9 cellular contexts compared by ENCODE assay signal in genomic region chr1:111199881-111200801, GRCh38. TPM values are rescaled to one million over a fixed set of nuclear protein-coding genes. Genes with fewer than 3 reads are reported as not detected.
DNase-seq lines count a peak whose midpoint lies in the region; ATAC-seq, FAIRE-seq and TF ChIP-seq lines count a peak whose summit lies in the region.
"Had no signal": no experiment of that assay in that cellular context is flagged by ENCODE, and none has a peak within 500 bp of the region (broad histone marks: within the 10 kb centered on the region; RNA-seq: fewer than 3 reads in every experiment).

Gene DENND2D, minus strand, starts transcription at chr1:111200646. Its CDS starts 187 bp downstream, at chr1:111200459.

- DNase-seq in NK-92 treated with Interleukin-12 subunit alpha and Interleukin-12 subunit beta, amount 100 ng/mL, for 24 hours (lab: John Stamatoyannopoulos, UW), result peak; percentile 66
- DNase-seq in NK-92 (lab: John Stamatoyannopoulos, UW; ENCODE audit: unreplicated experiment), result no peak
- peak; percentile 57 to 84 for DNase-seq in activated naive CD4-positive, alpha-beta T cell treated with anti-CD3 and anti-CD28 coated beads, Interleukin-2, amount 50 U/mL, for 72 hours (ENCODE audit: low spot score in 2 of 2)
- DNase-seq in memory B cell (ENCODE audit: low spot score in 2 of 2), result no peak
- DNase-seq in OCI-M2 (lab: John Stamatoyannopoulos, UW; ENCODE audit: unreplicated experiment), result no peak
- DNase-seq in D721Med (ENCODE audit: insufficient read length, low spot score), result no peak
- DNase-seq in glomerular visceral epithelial cell (ENCODE audit: extremely low spot score), result no peak

- H3K27ac Mint-ChIP-seq in activated naive CD4-positive, alpha-beta T cell treated with anti-CD3 and anti-CD28 coated beads, Interleukin-2, amount 50 U/mL, for 72 hours, result peak within 1 kb of the TSS; percentile 98
- H3K27ac Mint-ChIP-seq in memory B cell, result peak within 1 kb of the TSS; percentile 87
- peak within 1 kb of the TSS; percentile 88 for H3K27ac Mint-ChIP-seq in stimulated activated memory B cell treated with anti-CD40 and anti-IgM and Interleukin-4, amounts not matched to agents 10 μg/mL and 1 μg/mL and 100 μg/mL, for 72 hours

- peaks cover 65 to 67% of the 10 kb centered on the region in 2 donors for H3K36me3 Mint-ChIP-seq in activated naive CD4-positive, alpha-beta T cell treated with anti-CD3 and anti-CD28 coated beads, Interleukin-2, amount 50 U/mL, for 72 hours
- peaks cover 21% of the 10 kb centered on the region for H3K36me3 Mint-ChIP-seq in memory B cell
- peaks cover 30% of the 10 kb centered on the region for H3K36me3 Mint-ChIP-seq in stimulated activated memory B cell treated with anti-CD40 and anti-IgM and Interleukin-4, amounts not matched to agents 10 μg/mL and 1 μg/mL and 100 μg/mL, for 72 hours

- peaks cover 58% of the 10 kb centered on the region for H3K4me1 Mint-ChIP-seq in memory B cell
- H3K4me1 Mint-ChIP-seq in stimulated activated memory B cell treated with anti-CD40 and anti-IgM and Interleukin-4, amounts not matched to agents 10 μg/mL and 1 μg/mL and 100 μg/mL, for 72 hours, result peaks cover 78% of the 10 kb centered on the region

- no peaks in the 10 kb centered on the region for H3K27me3 Mint-ChIP-seq in memory B cell
- no peaks in the 10 kb centered on the region for H3K27me3 Mint-ChIP-seq in stimulated activated memory B cell treated with anti-CD40 and anti-IgM and Interleukin-4, amounts not matched to agents 10 μg/mL and 1 μg/mL and 100 μg/mL, for 72 hours

- H3K4me3 Mint-ChIP-seq in memory B cell, result peak within 1 kb of the TSS; percentile 82
- H3K4me3 Mint-ChIP-seq in stimulated activated memory B cell treated with anti-CD40 and anti-IgM and Interleukin-4, amounts not matched to agents 10 μg/mL and 1 μg/mL and 100 μg/mL, for 72 hours, result peak within 1 kb of the TSS; percentile 71

- TF ChIP-seq CTCF in D721Med (IDR thresholded peaks at IDR 0.05; ENCODE audit: insufficient read depth, missing control alignments), result no peak

- no peaks in the 10 kb centered on the region for H3K9me3 Mint-ChIP-seq in activated naive CD4-positive, alpha-beta T cell treated with anti-CD3 and anti-CD28 coated beads, Interleukin-2, amount 50 U/mL, for 72 hours
- H3K9me3 Mint-ChIP-seq in memory B cell, result no peaks in the 10 kb centered on the region
- H3K9me3 Mint-ChIP-seq in stimulated activated memory B cell treated with anti-CD40 and anti-IgM and Interleukin-4, amounts not matched to agents 10 μg/mL and 1 μg/mL and 100 μg/mL, for 72 hours, result no peaks in the 10 kb centered on the region

- no peak for FAIRE-seq in D721Med (lab: Jason Lieb, UNC)
- FAIRE-seq: A204.1 had no signal

- peak; percentile 56 to 70 for ATAC-seq in activated naive CD4-positive, alpha-beta T cell treated with anti-CD3 and anti-CD28 coated beads, Interleukin-2, amount 50 U/mL, for 72 hours
- ATAC-seq in memory B cell (ENCODE audit: low read depth), result no peak
- ATAC-seq in stimulated activated memory B cell treated with anti-CD40 and anti-IgM and Interleukin-4, amounts not matched to agents 10 μg/mL and 1 μg/mL and 100 μg/mL, for 72 hours, result no peak

RNA-seq across cellular contexts. Expression of gene DENND2D, which starts in this region (rescaled TPM):
- total RNA-seq in activated naive CD4-positive, alpha-beta T cell treated with anti-CD3 and anti-CD28 coated beads, Interleukin-2, amount 50 U/mL, for 72 hours, result 100 to 1,000 TPM; 213 to 221 TPM

Comparison
In these comparisons a context has a peak if more than half of its experiments do, and no peak if none do; other contexts are left out.
1. DNase-seq: peak in NK-92 treated with Interleukin-12 subunit alpha and Interleukin-12 subunit beta, amount 100 ng/mL, for 24 hours (single experiment) and activated naive CD4-positive, alpha-beta T cell treated with anti-CD3 and anti-CD28 coated beads, Interleukin-2, amount 50 U/mL, for 72 hours (2 of 2); none in NK-92 (single experiment), memory B cell (0 of 2), OCI-M2 (single experiment), D721Med (single experiment) and glomerular visceral epithelial cell (single experiment).
2. ATAC-seq: peak in activated naive CD4-positive, alpha-beta T cell treated with anti-CD3 and anti-CD28 coated beads, Interleukin-2, amount 50 U/mL, for 72 hours (2 of 2); none in memory B cell (single experiment) and stimulated activated memory B cell treated with anti-CD40 and anti-IgM and Interleukin-4, amounts not matched to agents 10 μg/mL and 1 μg/mL and 100 μg/mL, for 72 hours (single experiment).
3. Peak in every context shown above with its lines, with median percentiles within 50 percentile points of each other: H3K27ac Mint-ChIP-seq.